8 cellular contexts compared by ENCODE assay signal in genomic region chr15:83066761-83067637, GRCh38. TPM values are rescaled to one million over a fixed set of nuclear protein-coding genes. Genes with fewer than 3 reads are reported as not detected.
DNase-seq lines count a peak whose midpoint lies in the region; ATAC-seq and TF ChIP-seq lines count a peak whose summit lies in the region.

Gene BTBD1 (minus strand): TSS chr15:83067252. CDS start chr15:83067151, 101 bp downstream.

- H3K4me1 ChIP-seq in CD8-positive, alpha-beta T cell (ENCODE audit: insufficient read depth, low read length): peaks cover 42% of the 10 kb centered on the region

- ATAC-seq in CD8-positive, alpha-beta T cell: peak; percentile 78
- peak; percentile 90 for ATAC-seq in GM19397 (IDR thresholded peaks at IDR 0.05; ENCODE audit: unreplicated experiment)
- peak; percentile 82 for ATAC-seq in HG03565 (IDR thresholded peaks at IDR 0.05; ENCODE audit: unreplicated experiment)
- peak; percentile 79 for ATAC-seq in memory B cell (ENCODE audit: low read depth)

- H3K4me1 Mint-ChIP-seq in CD8-positive, alpha-beta T cell (ENCODE audit: low read depth): peaks cover 26% of the 10 kb centered on the region
- peaks cover 11% of the 10 kb centered on the region for H3K4me1 Mint-ChIP-seq in memory B cell

- peaks cover 3% of the 10 kb centered on the region for H3K9me3 Mint-ChIP-seq in CD8-positive, alpha-beta T cell
- no peaks in the 10 kb centered on the region for H3K9me3 Mint-ChIP-seq in memory B cell

- H3K36me3 ChIP-seq in CD8-positive, alpha-beta T cell (ENCODE audit: insufficient read depth, low read length): no peaks in the 10 kb centered on the region

- H3K9me3 ChIP-seq in CD8-positive, alpha-beta T cell (ENCODE audit: low read length): no peaks in the 10 kb centered on the region

- peak; percentile 44 to 89 (median 73) for DNase-seq in CD8-positive, alpha-beta T cell
- DNase-seq in NCI-H82 treated with DMSO at 0.1 percent for 48 hours (lab: John Stamatoyannopoulos, UW; ENCODE audit: unreplicated experiment): peak; percentile 79
- peak; percentile 93 for DNase-seq in activated CD8-positive, alpha-beta memory T cell treated with anti-CD3 and anti-CD28 coated beads for 24 hours
- peak; percentile 56 for DNase-seq in effector CD8-positive, alpha-beta T cell (lab: John Stamatoyannopoulos, UW)
- peak; percentile 61 to 75 for DNase-seq in memory B cell (ENCODE audit: low spot score in 2 of 2)
- DNase-seq in stimulated activated CD8-positive, alpha-beta memory T cell treated with anti-CD3 and anti-CD28 coated beads, Interleukin-12 subunit alpha, Interleukin-12 subunit beta, amount 100 ng/mL, for 1 hour (ENCODE audit: low read depth): peak; percentile 54

- peak within 1 kb of the TSS; percentile 78 for H3K27ac ChIP-seq in CD8-positive, alpha-beta T cell (ENCODE audit: low read depth, low read length)

- no peaks in the 10 kb centered on the region for H3K27me3 Mint-ChIP-seq in CD8-positive, alpha-beta T cell (ENCODE audit: low read depth)
- H3K27me3 Mint-ChIP-seq in memory B cell: no peaks in the 10 kb centered on the region

- CTCF ChIA-PET in CD8-positive, alpha-beta T cell (lab: Charles Lee): interaction anchor here (1.0 kb wide), 1 partner anchor 13 kb away, joined by 3 read pairs; no protein-coding TSS in a partner anchor

- H3K27me3 ChIP-seq in CD8-positive, alpha-beta T cell (ENCODE audit: insufficient read depth, low read length): no peaks in the 10 kb centered on the region

- peak within 1 kb of the TSS; percentile 77 for H3K27ac Mint-ChIP-seq in CD8-positive, alpha-beta T cell
- peak within 1 kb of the TSS; percentile 84 for H3K27ac Mint-ChIP-seq in memory B cell

- peak within 1 kb of the TSS; percentile 77 for H3K4me3 ChIP-seq in CD8-positive, alpha-beta T cell (ENCODE audit: low read depth, low read length)

- no peak for TF ChIP-seq CTCF in CD8-positive, alpha-beta T cell (IDR thresholded peaks at IDR 0.05)

- peaks cover 7% of the 10 kb centered on the region for H3K36me3 Mint-ChIP-seq in CD8-positive, alpha-beta T cell
- peaks cover 2% of the 10 kb centered on the region for H3K36me3 Mint-ChIP-seq in memory B cell

- intact Hi-C loops in CD8-positive, alpha-beta T cell (cut with DNase I, micrococcal nuclease): loop anchor here (1.0 to 10.0 kb wide), 9 partner anchors 56 to 1022 kb away; partner anchors contain the start of genes C15orf40 (in 2 of the 2), HDGFL3 (in 2 of the 2), RPS17 (in 2 of the 2) and EFL1 (in 1 of the 2)

- peak within 1 kb of the TSS; percentile 87 for H3K4me3 Mint-ChIP-seq in CD8-positive, alpha-beta T cell
- peak within 1 kb of the TSS; percentile 83 for H3K4me3 Mint-ChIP-seq in memory B cell

- POLR2A ChIA-PET in CD8-positive, alpha-beta T cell (lab: Charles Lee): interaction anchor here (0.7 to 1.6 kb wide), 5 partner anchors 9 to 1859 kb away, joined by 3 to 11 read pairs (median 5); partner anchors contain the start of genes C15orf40 and RPS17

RNA-seq across cellular contexts. Expression of gene BTBD1, which starts in this region (rescaled TPM):
- total RNA-seq in CD8-positive, alpha-beta T cell: 10 to 100 TPM; 32.5 to 33.6 TPM

Comparison
In these comparisons a context has a peak if more than half of its experiments do, and no peak if none do; other contexts are left out.
1. Peak in every context shown above with its lines: DNase-seq, ATAC-seq, H3K4me3 ChIP-seq and H3K27ac ChIP-seq.